Comparison of ENCODE assay signal across 2 cellular contexts in genomic region chr2:127065299-127065931, GRCh38.
TF ChIP-seq lines count a peak whose summit lies in the region.

No MANE protein-coding gene starts in this region.

TF ChIP-seq in SK-N-SH, 30 proteins besides CTCF, POLR2A, EP300 and RAD21:
- no peak for TF ChIP-seq JUND (IDR thresholded peaks at IDR 0.05)
- no peak for TF ChIP-seq RXRA (IDR thresholded peaks at IDR 0.05; ENCODE audit: borderline replicate concordance, low read depth)
TF ChIP-seq in SK-N-SH: peak in this region for 0.

TF ChIP-seq in SK-N-SH treated with all-trans-retinoic acid at 6 μM for 48 hours, 23 proteins besides CTCF, POLR2A, EP300 and RAD21:
- TF ChIP-seq ESRRG (CRISPR knock-in tag; IDR thresholded peaks at IDR 0.05) = no peak
- no peak for TF ChIP-seq GLIS3 (CRISPR knock-in tag; IDR thresholded peaks at IDR 0.05)
- no peak for TF ChIP-seq PATZ1 (CRISPR knock-in tag; IDR thresholded peaks at IDR 0.05; ENCODE audit: borderline replicate concordance)
- TF ChIP-seq TOX (CRISPR knock-in tag; IDR thresholded peaks at IDR 0.05; ENCODE audit: borderline replicate concordance) = no peak
